ENCODE assay signal across 17 cellular contexts in the genomic region with DNA sequence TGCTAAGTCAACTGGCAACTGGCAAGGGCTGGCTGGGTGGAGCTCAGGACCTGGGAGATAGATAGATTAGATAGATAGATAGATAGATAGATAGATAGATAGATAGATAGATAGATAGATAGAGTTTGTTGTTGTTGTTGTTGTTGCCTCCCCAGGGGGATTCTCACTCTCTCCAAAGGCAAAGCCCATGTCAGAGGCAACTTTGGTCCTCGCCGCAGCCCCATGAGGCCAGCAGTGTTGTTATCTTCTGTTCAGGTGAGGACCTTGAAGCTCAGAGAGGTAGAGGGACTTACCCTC. TPM values are rescaled to one million over a fixed set of nuclear protein-coding genes. Genes with fewer than 3 reads are reported as not detected.
A peak's percentile ranks its signal among the peaks of the same experiment; 100 is the strongest.
DNase-seq lines count a peak whose midpoint lies in the region; ATAC-seq, FAIRE-seq and TF ChIP-seq lines count a peak whose summit lies in the region.
"Had no signal": no experiment of that assay in that cellular context is flagged by ENCODE, and none has a peak within 500 bp of the region (broad histone marks: within the 10 kb centered on the region; RNA-seq: fewer than 3 reads in every experiment).

No MANE protein-coding gene starts in this region.

- H3K9me1 ChIP-seq in K562 (ENCODE audit: control insufficient read depth, insufficient read depth, low read length) = peaks cover 2% of the 10 kb centered on the region

- H4K20me1 ChIP-seq in BLaER1 treated with 17β-estradiol and CSF1 and Interleukin-3, amounts not matched to agents 10 nM and 100 nM = peaks cover 0 to 20% (median 0%) of the 10 kb centered on the region in 11 experiments; a peak in 5 of 22 replicates
- H4K20me1 ChIP-seq in K562 (replicated peaks; ENCODE audit: control insufficient read depth, insufficient read depth, low read length) (no peaks in the 10 kb centered on the region), smooth muscle cell (ENCODE audit: low read depth) (no peaks in the 10 kb centered on the region)

- in situ Hi-C loops in K562 (cut with MboI) = no loop called here

- H3K4me3 Mint-ChIP-seq in neural crest cell = no peak overlapping the region
- H3K4me3 Mint-ChIP-seq: CD4-positive, alpha-beta memory T cell had no signal

- intact Hi-C loops in K562 (cut with micrococcal nuclease) = no loop called here

- H3K27ac ChIP-seq in BLaER1 treated with 17β-estradiol and CSF1 and Interleukin-3, amounts not matched to agents 10 nM and 100 nM = no peak overlapping the region
- H3K27ac ChIP-seq in HUES48 (ENCODE audit: low read depth, low read length) (no peak overlapping the region), K562 (ENCODE audit: extremely low read depth, low read depth, low read length) (no peak overlapping the region), smooth muscle cell (ENCODE audit: low read depth) (no peak overlapping the region), tibial nerve (no peak overlapping the region)
- H3K27ac ChIP-seq: C4-2B had no signal

- no peaks in the 10 kb centered on the region for H3K27me3 ChIP-seq in BLaER1 treated with 17β-estradiol and CSF1 and Interleukin-3, amounts not matched to agents 10 nM and 100 nM
- peaks cover 12% of the 10 kb centered on the region for H3K27me3 ChIP-seq in HUES48 (ENCODE audit: control insufficient read depth, insufficient read depth, low read length)
- no peaks in the 10 kb centered on the region for H3K27me3 ChIP-seq in K562 (ENCODE audit: control insufficient read depth in 2 of 2, insufficient read depth in 2 of 2, low read length in 2 of 2)
- no peaks in the 10 kb centered on the region for H3K27me3 ChIP-seq in smooth muscle cell (ENCODE audit: low read depth)
- H3K27me3 ChIP-seq in tibial nerve = no peaks in the 10 kb centered on the region

- H3K36me3 Mint-ChIP-seq in neural crest cell (ENCODE audit: low read depth) = no peaks in the 10 kb centered on the region

- no peaks in the 10 kb centered on the region; the same call in 2 of the 3 replicates for H3K79me2 ChIP-seq in K562 (ENCODE audit: control insufficient read depth, insufficient read depth, low read length)
- no peaks in the 10 kb centered on the region for H3K79me2 ChIP-seq in smooth muscle cell (ENCODE audit: low read depth)

- H3K9ac ChIP-seq in BLaER1 treated with 17β-estradiol and CSF1 and Interleukin-3, amounts not matched to agents 10 nM and 100 nM = peak overlapping the region in 1 of 11 experiments; percentile 30; a peak in 2 of 22 replicates
- H3K9ac ChIP-seq in HUES48 (ENCODE audit: low read depth, low read length) (no peak overlapping the region), K562 (ENCODE audit: insufficient read depth in 1 of 2, low read depth in 2 of 2, low read length in 2 of 2) (no peak overlapping the region), smooth muscle cell (ENCODE audit: low read depth) (no peak overlapping the region)

- peaks cover 30 to 51% (median 42%) of the 10 kb centered on the region in 11 experiments for H3K36me3 ChIP-seq in BLaER1 treated with 17β-estradiol and CSF1 and Interleukin-3, amounts not matched to agents 10 nM and 100 nM
- H3K36me3 ChIP-seq in HUES48 (ENCODE audit: control insufficient read depth, insufficient read depth, low read length) = no peaks in the 10 kb centered on the region
- H3K36me3 ChIP-seq in K562 (ENCODE audit: control insufficient read depth, insufficient read depth, low read length) = peaks cover 30% of the 10 kb centered on the region; the same call in 2 of the 3 replicates
- H3K36me3 ChIP-seq in smooth muscle cell (ENCODE audit: low read depth) = no peaks in the 10 kb centered on the region
- peaks cover 0 to 49% (median 6%) of the 10 kb centered on the region in 3 donors for H3K36me3 ChIP-seq in tibial nerve

- H3K9me3 ChIP-seq in BLaER1 treated with 17β-estradiol and CSF1 and Interleukin-3, amounts not matched to agents 10 nM and 100 nM (replicated peaks in 1 of 11) = no peaks in the 10 kb centered on the region
- H3K9me3 ChIP-seq in HUES48 (ENCODE audit: control insufficient read depth, insufficient read depth, low read length) = no peaks in the 10 kb centered on the region
- H3K9me3 ChIP-seq in K562 (replicated peaks; ENCODE audit: control insufficient read depth, insufficient read depth, low read depth, low read length) = no peaks in the 10 kb centered on the region
- H3K9me3 ChIP-seq in smooth muscle cell (replicated peaks; ENCODE audit: low read depth) = no peaks in the 10 kb centered on the region
- H3K9me3 ChIP-seq in tibial nerve = no peaks in the 10 kb centered on the region

- no peak for DNase-seq in K562 (ENCODE audit: extremely low read depth in 1 of 4, low spot score in 3 of 4)
- no peak for DNase-seq in neural crest cell (ENCODE audit: low read depth, low spot score)
- DNase-seq in NCI-H82 treated with DMSO at 0.1 percent for 48 hours (lab: John Stamatoyannopoulos, UW; ENCODE audit: unreplicated experiment) = no peak
- DNase-seq in retina = no peak
- DNase-seq in smooth muscle cell (lab: John Stamatoyannopoulos, UW; ENCODE audit: unreplicated experiment) = no peak
- no peak for DNase-seq in tibial nerve (ENCODE audit: low spot score in 2 of 2)
- DNase-seq: ACHN; CD4-positive, alpha-beta memory T cell; DMS79 had no signal

- WGBS in K562 (ENCODE audit: insufficient coverage, low coverage, missing lambda C conversion rate) = 95% methylated on average over 2 of the region's 2 CpGs
- 100% methylated on average over 2 of the region's 2 CpGs for WGBS in smooth muscle cell (ENCODE audit: low lambda C conversion rate)
- 90 to 97% methylated on average over 2 of the region's 2 CpGs for WGBS in tibial nerve, 2 donors

- FAIRE-seq in K562 (lab: Jason Lieb, UNC) = no peak
- FAIRE-seq: G401.6, GM12891, H54 had no signal

- TF ChIP-seq CTCF in K562 (IDR thresholded peaks at IDR 0.05 in 2 of 3, conservative IDR thresholded peaks at IDR 0.05 in 1 of 3; ENCODE audit: insufficient read depth in 2 of 3, low read depth in 1 of 3, low read length in 3 of 3) = no peak
- TF ChIP-seq CTCF in neural crest cell (conservative IDR thresholded peaks at IDR 0.05) = no peak
- TF ChIP-seq CTCF in smooth muscle cell (IDR thresholded peaks at IDR 0.05; ENCODE audit: borderline replicate concordance, insufficient read depth, poor library complexity, severe bottlenecking) = no peak
- no peak for TF ChIP-seq CTCF in tibial nerve (IDR thresholded peaks at IDR 0.05)

- CTCF ChIA-PET in K562 (lab: Yijun Ruan, JAX; ENCODE audit: low intra/inter-chr PET ratio) = no interaction called here

- peaks cover 3% of the 10 kb centered on the region for H3K4me1 Mint-ChIP-seq in neural crest cell

- no TSS peak for BruUV-seq in K562 (replicated peaks; lab: Mats Ljungman, UMichigan)

- TF ChIP-seq EP300 in K562 (IDR thresholded peaks at IDR 0.05; ENCODE audit: low read length) = no peak
- no peak for TF ChIP-seq EP300 in tibial nerve (IDR thresholded peaks at IDR 0.05)

- POLR2A ChIA-PET in K562 (lab: Yijun Ruan, JAX) = interaction anchor here (1.2 kb wide), 1 partner anchor 19 kb away, joined by 3 read pairs; a partner anchor contains a TSS

- no peaks in the 10 kb centered on the region for H3K9me3 Mint-ChIP-seq in neural crest cell
- H3K9me3 Mint-ChIP-seq: CD4-positive, alpha-beta memory T cell had no signal

- H3K4me2 ChIP-seq in BLaER1 treated with 17β-estradiol and CSF1 and Interleukin-3, amounts not matched to agents 10 nM and 100 nM = peak overlapping the region in 6 of 11 experiments; percentile 42 to 79 (median 71); a peak in 11 of 22 replicates
- no peak overlapping the region for H3K4me2 ChIP-seq in K562 (ENCODE audit: insufficient read depth, low read length)
- H3K4me2 ChIP-seq in smooth muscle cell = no peak overlapping the region

- no peaks in the 10 kb centered on the region for H3F3A ChIP-seq in smooth muscle cell (ENCODE audit: low read depth)

- no peak for TF ChIP-seq RAD21 in K562 (CRISPR knock-in tag; conservative IDR thresholded peaks at IDR 0.05 in 1 of 2, IDR thresholded peaks at IDR 0.05 in 1 of 2)

- H3K27ac Mint-ChIP-seq in neural crest cell (ENCODE audit: unreplicated experiment) = peak overlapping the region; percentile 80

- peaks cover 10 to 29% (median 22%) of the 10 kb centered on the region in 10 experiments for H3K4me1 ChIP-seq in BLaER1 treated with 17β-estradiol and CSF1 and Interleukin-3, amounts not matched to agents 10 nM and 100 nM
- H3K4me1 ChIP-seq in HUES48 (ENCODE audit: control insufficient read depth, insufficient read depth, low read length) (peaks cover 29% of the 10 kb centered on the region), K562 (replicated peaks in 1 of 2; ENCODE audit: control insufficient read depth in 2 of 2, insufficient read depth in 2 of 2, low read length in 2 of 2) (peaks cover 27 to 37% of the 10 kb centered on the region in 2 experiments), smooth muscle cell (ENCODE audit: low read depth) (peaks cover 1% of the 10 kb centered on the region), tibial nerve (peaks cover 0 to 6% (median 4%) of the 10 kb centered on the region in 4 donors)

- no peak overlapping the region for H2AFZ ChIP-seq in K562 (ENCODE audit: low read depth, low read length)
- H2AFZ ChIP-seq in smooth muscle cell (ENCODE audit: low read depth) = no peak overlapping the region

- TF ChIP-seq POLR2A in K562 (conservative IDR thresholded peaks at IDR 0.05) (no peak), tibial nerve (IDR thresholded peaks at IDR 0.05) (no peak)

- H3K4me3 ChIP-seq in BLaER1 treated with 17β-estradiol and CSF1 and Interleukin-3, amounts not matched to agents 10 nM and 100 nM = no peak overlapping the region
- H3K4me3 ChIP-seq in HUES48 (ENCODE audit: low read depth, low read length) (peak overlapping the region; percentile 50; the same call in 1 of the 2 replicates), K562 (no peak overlapping the region), smooth muscle cell (no peak overlapping the region), tibial nerve (no peak overlapping the region)

- no peak for ATAC-seq in K562

- no peaks in the 10 kb centered on the region for H3K27me3 Mint-ChIP-seq in neural crest cell (ENCODE audit: low read depth)
- H3K27me3 Mint-ChIP-seq: CD4-positive, alpha-beta memory T cell had no signal

RNA-seq across cellular contexts. Expression of a gene that starts 7.4 kb away (rescaled TPM):
- total RNA-seq in K562 (2011; cell fraction: chromatin; rRNA removed; ENCODE audit: low replicate concordance) = 33.5 and 111 TPM in 2 replicates
- total RNA-seq in K562 (2011; cell fraction: nucleolus; rRNA removed) = 67.0 and 71.2 TPM in 2 replicates
- total RNA-seq in K562 (2011; cell fraction: nucleoplasm; rRNA removed) = 41.4 and 44.9 TPM in 2 replicates
- 3.8 and 3.9 TPM in 2 replicates for total RNA-seq in K562 (2014; rRNA removed)
- 1.3 and 1.9 TPM in 2 replicates for total RNA-seq in K562 (2014; rRNA removed; fragmentation: Illumina TruSeq; extraction: Trizol)
- total RNA-seq in K562 (2015; rRNA removed; fragmentation: Illumina TruSeq; extraction: Trizol) = 2.0 TPM in 2 replicates
- 8.1 and 9.1 TPM in 2 replicates for total RNA-seq in K562 (2021)
- polyA plus RNA-seq in K562 (2011; rRNA removed) = 10.0 and 12.5 TPM in 2 replicates
- 8.7 and 12.9 TPM in 2 replicates for polyA plus RNA-seq in K562 (2011; cell fraction: cytosol; rRNA removed)
- 108 and 157 TPM in 2 replicates for polyA plus RNA-seq in K562 (2011; cell fraction: nucleus; rRNA removed)
- 5.8 and 7.3 TPM in 2 replicates for polyA plus RNA-seq in K562 (2012)
- 4.2 and 5.3 TPM in 2 replicates for polyA plus RNA-seq in K562 (2014; fragmentation: Illumina TruSeq; extraction: Trizol)
- 1 to 10 TPM; 2.6 to 2.7 TPM for polyA plus RNA-seq in K562 (2014; fragmentation: Nextera tagmentation; extraction: Ambion mirVana)
- 5.3 and 10.1 TPM in 2 replicates for polyA plus RNA-seq in K562 (2014; rRNA removed)
- polyA minus RNA-seq in K562 (2011; rRNA and poly(A)+ RNA removed) = 5.6 and 6.5 TPM in 2 replicates
- 6.6 and 7.5 TPM in 2 replicates for polyA minus RNA-seq in K562 (2011; cell fraction: cytosol; rRNA and poly(A)+ RNA removed)
- polyA minus RNA-seq in K562 (2011; cell fraction: nucleus; rRNA and poly(A)+ RNA removed) = 24.5 and 26.3 TPM in 2 replicates
- total RNA-seq in neural crest cell = 1.4 and 2.6 TPM in 2 replicates
- 0.63 TPM in 1 of 2 replicates, not detected in the other for total RNA-seq in smooth muscle cell
- polyA plus RNA-seq in smooth muscle cell = 0.28 and 0.59 TPM in 2 replicates
- 1 to 10 TPM; 1.0 to 2.8 (median 2.3) TPM for total RNA-seq in tibial nerve

RNA-seq across cellular contexts. Expression of a gene that starts 18.5 kb away (rescaled TPM):
- total RNA-seq in K562 (2011; cell fraction: chromatin; rRNA removed; ENCODE audit: low replicate concordance) = 7.5 and 24.3 TPM in 2 replicates
- total RNA-seq in K562 (2011; cell fraction: nucleolus; rRNA removed) = 12.4 and 15.2 TPM in 2 replicates
- 12.1 and 14.5 TPM in 2 replicates for total RNA-seq in K562 (2011; cell fraction: nucleoplasm; rRNA removed)
- total RNA-seq in K562 (2014; rRNA removed) (12.6 and 15.7 TPM in 2 replicates), K562 (2014; rRNA removed; fragmentation: Illumina TruSeq; extraction: Trizol) (3.4 and 4.1 TPM in 2 replicates), K562 (2015; rRNA removed; fragmentation: Illumina TruSeq; extraction: Trizol) (7.9 and 8.7 TPM in 2 replicates), K562 (2021) (13.8 and 14.7 TPM in 2 replicates), neural crest cell (11.5 and 13.1 TPM in 2 replicates), smooth muscle cell (4.1 and 9.0 TPM in 2 replicates), tibial nerve (10 to 100 TPM in 3 of 4 donors, 1 to 10 TPM in 1; 6.9 to 18.8 (median 15.8) TPM)
- polyA plus RNA-seq in K562 (2011; rRNA removed) (5.8 and 7.8 TPM in 2 replicates), K562 (2014; fragmentation: Illumina TruSeq; extraction: Trizol) (6.8 and 8.4 TPM in 2 replicates), K562 (2014; fragmentation: Nextera tagmentation; extraction: Ambion mirVana) (1 to 10 TPM; 1.1 to 1.5 TPM), K562 (2014; rRNA removed) (12.9 and 13.4 TPM in 2 replicates), smooth muscle cell (8.3 and 9.8 TPM in 2 replicates)
- polyA plus RNA-seq in K562 (2011; cell fraction: cytosol; rRNA removed) = 12.0 and 31.0 TPM in 2 replicates
- 12.5 and 19.2 TPM in 2 replicates for polyA plus RNA-seq in K562 (2011; cell fraction: nucleus; rRNA removed)
- polyA plus RNA-seq in K562 (2012) = 10.5 and 11.5 TPM in 2 replicates
- 3.2 and 5.0 TPM in 2 replicates for polyA minus RNA-seq in K562 (2011; rRNA and poly(A)+ RNA removed)
- polyA minus RNA-seq in K562 (2011; cell fraction: cytosol; rRNA and poly(A)+ RNA removed) = 6.2 and 10.4 TPM in 2 replicates
- 5.5 and 5.9 TPM in 2 replicates for polyA minus RNA-seq in K562 (2011; cell fraction: nucleus; rRNA and poly(A)+ RNA removed)

RNA-seq across cellular contexts. Expression of a gene that starts 28.9 kb away (rescaled TPM):
- 148 and 318 TPM in 2 replicates for total RNA-seq in K562 (2011; cell fraction: chromatin; rRNA removed; ENCODE audit: low replicate concordance)
- total RNA-seq in K562 (2011; cell fraction: nucleolus; rRNA removed) = 81.0 and 95.5 TPM in 2 replicates
- total RNA-seq in K562 (2011; cell fraction: nucleoplasm; rRNA removed) = 131 and 141 TPM in 2 replicates
- total RNA-seq in K562 (2014; rRNA removed) (53.2 and 54.8 TPM in 2 replicates), K562 (2014; rRNA removed; fragmentation: Illumina TruSeq; extraction: Trizol) (63.2 and 73.7 TPM in 2 replicates), K562 (2015; rRNA removed; fragmentation: Illumina TruSeq; extraction: Trizol) (72.0 and 80.3 TPM in 2 replicates), K562 (2021) (50.2 and 54.8 TPM in 2 replicates), neural crest cell (117 and 128 TPM in 2 replicates), smooth muscle cell (42.4 and 45.6 TPM in 2 replicates), tibial nerve (100 to 1,000 TPM; 106 to 182 (median 158) TPM)
- polyA plus RNA-seq in K562 (2011; rRNA removed) (49.9 and 57.8 TPM in 2 replicates), K562 (2014; fragmentation: Illumina TruSeq; extraction: Trizol) (66.3 and 82.2 TPM in 2 replicates), K562 (2014; fragmentation: Nextera tagmentation; extraction: Ambion mirVana) (10 to 100 TPM; 19.9 to 36.9 TPM), K562 (2014; rRNA removed) (61.1 and 63.4 TPM in 2 replicates), smooth muscle cell (41.7 and 51.2 TPM in 2 replicates)
- polyA plus RNA-seq in K562 (2011; cell fraction: cytosol; rRNA removed) = 15.5 and 22.9 TPM in 2 replicates
- 108 and 122 TPM in 2 replicates for polyA plus RNA-seq in K562 (2011; cell fraction: nucleus; rRNA removed)
- 36.6 and 49.5 TPM in 2 replicates for polyA plus RNA-seq in K562 (2012)
- polyA minus RNA-seq in K562 (2011; rRNA and poly(A)+ RNA removed) = 46.2 and 51.1 TPM in 2 replicates
- polyA minus RNA-seq in K562 (2011; cell fraction: cytosol; rRNA and poly(A)+ RNA removed) = 13.9 and 17.2 TPM in 2 replicates
- polyA minus RNA-seq in K562 (2011; cell fraction: nucleus; rRNA and poly(A)+ RNA removed) = 22.6 and 39.7 TPM in 2 replicates

RNA-seq across cellular contexts. Expression of a gene that starts 41.4 kb away (rescaled TPM):
- 1.7 and 5.6 TPM in 2 replicates for total RNA-seq in K562 (2011; cell fraction: chromatin; rRNA removed; ENCODE audit: low replicate concordance)
- total RNA-seq in K562 (2011; cell fraction: nucleolus; rRNA removed) = 3.2 and 4.2 TPM in 2 replicates
- total RNA-seq in K562 (2011; cell fraction: nucleoplasm; rRNA removed) = 1.5 and 2.2 TPM in 2 replicates
- total RNA-seq in K562 (2014; rRNA removed) = 1.2 and 1.8 TPM in 2 replicates
- 0.51 and 0.73 TPM in 2 replicates for total RNA-seq in K562 (2014; rRNA removed; fragmentation: Illumina TruSeq; extraction: Trizol)
- 0.26 and 0.51 TPM in 2 replicates for total RNA-seq in K562 (2015; rRNA removed; fragmentation: Illumina TruSeq; extraction: Trizol)
- 2.3 and 2.7 TPM in 2 replicates for total RNA-seq in K562 (2021)
- polyA plus RNA-seq in K562 (2011; rRNA removed) = 1.0 and 1.5 TPM in 2 replicates
- polyA plus RNA-seq in K562 (2011; cell fraction: cytosol; rRNA removed) = 0.86 and 1.3 TPM in 2 replicates
- 3.4 and 10.4 TPM in 2 replicates for polyA plus RNA-seq in K562 (2011; cell fraction: nucleus; rRNA removed)
- 0.19 and 0.57 TPM in 2 replicates for polyA plus RNA-seq in K562 (2012)
- 0.79 and 1.4 TPM in 2 replicates for polyA plus RNA-seq in K562 (2014; fragmentation: Illumina TruSeq; extraction: Trizol)
- under 1 TPM; 0.08 to 0.22 TPM for polyA plus RNA-seq in K562 (2014; fragmentation: Nextera tagmentation; extraction: Ambion mirVana)
- polyA plus RNA-seq in K562 (2014; rRNA removed) = 1.5 and 1.7 TPM in 2 replicates
- polyA minus RNA-seq in K562 (2011; rRNA and poly(A)+ RNA removed) = 0.99 and 1.2 TPM in 2 replicates
- polyA minus RNA-seq in K562 (2011; cell fraction: cytosol; rRNA and poly(A)+ RNA removed) = 0.76 TPM in 1 of 2 replicates, not detected in the other
- polyA minus RNA-seq in K562 (2011; cell fraction: nucleus; rRNA and poly(A)+ RNA removed) = 0.89 and 1.8 TPM in 2 replicates
- 41.2 and 43.1 TPM in 2 replicates for total RNA-seq in neural crest cell
- total RNA-seq in smooth muscle cell = not detected in 2 replicates
- polyA plus RNA-seq in smooth muscle cell = not detected in 2 replicates
- total RNA-seq in tibial nerve = not detected
- total RNA-seq: A172; CD4-positive, alpha-beta memory T cell; HT-29 had no signal
- polyA plus RNA-seq: CD4-positive, alpha-beta memory T cell had no signal

RNA-seq across cellular contexts. Expression of a gene that starts 54.7 kb away (rescaled TPM):
- 34.3 and 75.0 TPM in 2 replicates for total RNA-seq in K562 (2011; cell fraction: chromatin; rRNA removed; ENCODE audit: low replicate concordance)
- 42.7 and 43.7 TPM in 2 replicates for total RNA-seq in K562 (2011; cell fraction: nucleolus; rRNA removed)
- 45.4 and 49.5 TPM in 2 replicates for total RNA-seq in K562 (2011; cell fraction: nucleoplasm; rRNA removed)
- 16.3 and 17.6 TPM in 2 replicates for total RNA-seq in K562 (2014; rRNA removed)
- 12.3 and 14.3 TPM in 2 replicates for total RNA-seq in K562 (2014; rRNA removed; fragmentation: Illumina TruSeq; extraction: Trizol)
- total RNA-seq in K562 (2015; rRNA removed; fragmentation: Illumina TruSeq; extraction: Trizol) = 14.6 and 17.3 TPM in 2 replicates
- 20.2 and 24.7 TPM in 2 replicates for total RNA-seq in K562 (2021)
- polyA plus RNA-seq in K562 (2011; rRNA removed) = 19.7 and 24.7 TPM in 2 replicates
- 16.5 and 19.4 TPM in 2 replicates for polyA plus RNA-seq in K562 (2011; cell fraction: cytosol; rRNA removed)
- polyA plus RNA-seq in K562 (2011; cell fraction: nucleus; rRNA removed) = 102 and 132 TPM in 2 replicates
- 15.0 and 20.5 TPM in 2 replicates for polyA plus RNA-seq in K562 (2012)
- polyA plus RNA-seq in K562 (2014; fragmentation: Illumina TruSeq; extraction: Trizol) = 20.4 and 21.2 TPM in 2 replicates
- 10 to 100 TPM; 37.5 to 38.6 TPM for polyA plus RNA-seq in K562 (2014; fragmentation: Nextera tagmentation; extraction: Ambion mirVana)
- 17.8 and 23.0 TPM in 2 replicates for polyA plus RNA-seq in K562 (2014; rRNA removed)
- 19.3 and 27.0 TPM in 2 replicates for polyA minus RNA-seq in K562 (2011; rRNA and poly(A)+ RNA removed)
- 9.0 and 12.7 TPM in 2 replicates for polyA minus RNA-seq in K562 (2011; cell fraction: cytosol; rRNA and poly(A)+ RNA removed)
- polyA minus RNA-seq in K562 (2011; cell fraction: nucleus; rRNA and poly(A)+ RNA removed) = 19.9 and 23.3 TPM in 2 replicates
- total RNA-seq in neural crest cell = 33.4 and 38.1 TPM in 2 replicates
- total RNA-seq in smooth muscle cell = 1.1 and 3.8 TPM in 2 replicates
- 3.3 and 4.6 TPM in 2 replicates for polyA plus RNA-seq in smooth muscle cell
- 10 to 100 TPM in 1 of 4 donors, 1 to 10 TPM in 3; 1.5 to 12.2 (median 2.8) TPM for total RNA-seq in tibial nerve

Comparison
In these comparisons a context has a peak if more than half of its experiments do, and no peak if none do; other contexts are left out.
1. H3K4me2 ChIP-seq: peak in BLaER1 treated with 17β-estradiol and CSF1 and Interleukin-3, amounts not matched to agents 10 nM and 100 nM (6 of 11); none in K562 (single experiment) and smooth muscle cell (single experiment).